ENCODE assay signal across 11 cellular contexts in the genomic region with DNA sequence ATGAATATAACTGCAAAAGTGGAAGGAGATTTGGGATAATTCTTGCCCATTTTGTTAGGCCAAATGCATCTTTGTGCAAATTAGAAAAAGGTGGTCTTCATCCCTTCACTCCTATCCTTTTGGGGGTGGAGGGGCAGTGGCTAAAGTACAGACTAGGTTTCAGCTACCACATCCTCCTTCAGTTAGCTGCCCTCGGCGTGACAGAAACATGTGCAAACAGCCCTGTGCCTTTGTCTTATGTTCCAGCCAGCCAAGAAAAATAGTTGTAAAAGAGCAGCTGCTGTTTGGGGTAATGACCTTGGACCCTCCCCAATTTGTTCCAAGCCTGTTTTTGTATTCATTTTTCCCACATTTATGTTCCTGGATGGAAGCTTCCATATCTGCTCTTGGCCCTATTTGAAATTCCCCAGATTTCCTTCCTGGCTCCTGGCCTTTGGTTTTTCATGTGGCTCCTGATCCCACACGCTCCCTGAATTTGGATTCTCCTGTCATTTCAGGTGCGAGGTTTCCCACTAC. TPM values are rescaled to one million over a fixed set of nuclear protein-coding genes. Genes with fewer than 3 reads are reported as not detected.
A peak's percentile ranks its signal among the peaks of the same experiment; 100 is the strongest.
DNase-seq lines count a peak whose midpoint lies in the region; ATAC-seq and TF ChIP-seq lines count a peak whose summit lies in the region.
"Had no signal": no experiment of that assay in that cellular context is flagged by ENCODE, and none has a peak within 500 bp of the region (broad histone marks: within the 10 kb centered on the region; RNA-seq: fewer than 3 reads in every experiment).

No MANE protein-coding gene starts in this region.

- peak overlapping the region; percentile 45 for H3K27ac ChIP-seq in CD4-positive, alpha-beta memory T cell (ENCODE audit: low read depth, low read length)
- 0 out of 2 replicates have a peak overlapping the region, but pooled peaks have one; percentile 39 for H3K27ac ChIP-seq in PC-3 (ENCODE audit: low read length)
- H3K27ac ChIP-seq in right lobe of liver, result peak overlapping the region in 2 of 3 donors; percentile 27 to 49

- H3K36me3 Mint-ChIP-seq in CD4-positive, alpha-beta memory T cell, result no peaks in the 10 kb centered on the region

- peaks cover 40% of the 10 kb centered on the region for H3K4me1 ChIP-seq in CD4-positive, alpha-beta memory T cell (ENCODE audit: insufficient read depth, low read length)
- H3K4me1 ChIP-seq in PC-3 (ENCODE audit: insufficient read depth, low read length), result peaks cover 35% of the 10 kb centered on the region
- peaks cover 0 to 14% (median 7%) of the 10 kb centered on the region in 4 donors for H3K4me1 ChIP-seq in right lobe of liver

- no peaks in the 10 kb centered on the region for H3K9me2 ChIP-seq in PC-3 (replicated peaks; ENCODE audit: low read length)

- H3K27me3 ChIP-seq in CD4-positive, alpha-beta memory T cell (ENCODE audit: insufficient read depth, low read length), result no peaks in the 10 kb centered on the region
- no peaks in the 10 kb centered on the region for H3K27me3 ChIP-seq in PC-3 (ENCODE audit: low read length)
- no peaks in the 10 kb centered on the region for H3K27me3 ChIP-seq in right lobe of liver
- H3K27me3 ChIP-seq: heart left ventricle had no signal

- H3K9me3 Mint-ChIP-seq in CD4-positive, alpha-beta memory T cell, result no peaks in the 10 kb centered on the region

- H2AFZ ChIP-seq in PC-3 (ENCODE audit: low read length), result peak overlapping the region; percentile 64

- intact Hi-C loops in CD4-positive, alpha-beta memory T cell (cut with micrococcal nuclease), result loop anchor here (5.0 kb wide), 1 partner anchor 118 kb away; no protein-coding TSS in a partner anchor
- intact Hi-C loops in PC-3 (cut with micrococcal nuclease), result no loop called here
- intact Hi-C loops in right lobe of liver (cut with DNase I), result no loop called here

- H3K4me1 Mint-ChIP-seq in CD4-positive, alpha-beta memory T cell, result peaks cover 31 to 50% (median 36%) of the 10 kb centered on the region in 4 donors

- peak overlapping the region; percentile 79 to 95 (median 90) for H3K27ac Mint-ChIP-seq in CD4-positive, alpha-beta memory T cell

- POLR2A ChIA-PET in CD4-positive, alpha-beta memory T cell (lab: Charles Lee; ENCODE audit: partially characterized antibody), result interaction anchor here (0.6 to 5.3 kb wide), 5 partner anchors 8 to 121 kb away, joined by 3 to 82 read pairs (median 4); a partner anchor contains a TSS
- POLR2A ChIA-PET in PC-3 (lab: Charles Lee; ENCODE audit: unreplicated experiment), result interaction anchor here (0.6 kb wide), 1 partner anchor 89 kb away, joined by 3 read pairs; no protein-coding TSS in a partner anchor

- DNase-seq in CD4-positive, alpha-beta memory T cell, result no peak
- DNase-seq in NCI-H1092 treated with DMSO at 0.1 percent for 48 hours (lab: John Stamatoyannopoulos, UW), result peak; percentile 94
- DNase-seq in PC-3, result peak; percentile 17
- no peak for DNase-seq in right lobe of liver
- no peak for DNase-seq in MV-4-11 (lab: John Stamatoyannopoulos, UW)
- no peak for DNase-seq in NCI-H128 (lab: John Stamatoyannopoulos, UW; ENCODE audit: unreplicated experiment)
- DNase-seq: HCEC 1CT, heart left ventricle, KG1 had no signal

- H3K4me2 ChIP-seq in PC-3 (ENCODE audit: low read length), result peak overlapping the region; percentile 72

- BruUV-seq in PC-3 (replicated peaks; lab: Mats Ljungman, UMichigan), result no TSS peak

- H3K79me2 ChIP-seq in PC-3 (ENCODE audit: low read length), result no peaks in the 10 kb centered on the region

- H3K4me3 Mint-ChIP-seq in CD4-positive, alpha-beta memory T cell, result peak overlapping the region in 7 of 8 donors; percentile 8 to 90 (median 25)

- H3K36me3 ChIP-seq in CD4-positive, alpha-beta memory T cell (ENCODE audit: insufficient read depth, low read length), result no peaks in the 10 kb centered on the region
- H3K36me3 ChIP-seq in PC-3 (ENCODE audit: low read depth, low read length), result no peaks in the 10 kb centered on the region
- no peaks in the 10 kb centered on the region for H3K36me3 ChIP-seq in right lobe of liver
- H3K36me3 ChIP-seq: heart left ventricle had no signal

- no peak overlapping the region for H3K4me3 ChIP-seq in CD4-positive, alpha-beta memory T cell (ENCODE audit: low read length in 2 of 2)
- H3K4me3 ChIP-seq in PC-3 (ENCODE audit: low read length) (peak overlapping the region; percentile 37; the same call in 1 of the 2 replicates), right lobe of liver (no peak overlapping the region)
- H3K4me3 ChIP-seq: heart left ventricle had no signal

- WGBS in right lobe of liver (ENCODE audit: insufficient coverage, low coverage, low lambda C conversion rate, missing lambda C conversion rate), result 23% methylated on average over 4 of the region's 4 CpGs

- TF ChIP-seq CTCF in PC-3 (conservative IDR thresholded peaks at IDR 0.05; ENCODE audit: low read depth, low read length) (no peak), right lobe of liver (IDR thresholded peaks at IDR 0.05) (no peak)

- TF ChIP-seq POLR2A in right lobe of liver (IDR thresholded peaks at IDR 0.05), result no peak

- H3K27me3 Mint-ChIP-seq in CD4-positive, alpha-beta memory T cell, result no peaks in the 10 kb centered on the region

- H3F3A ChIP-seq in PC-3 (ENCODE audit: low read length, unreplicated experiment), result no peaks in the 10 kb centered on the region

- H4K20me1 ChIP-seq in PC-3 (ENCODE audit: low read length), result no peaks in the 10 kb centered on the region

- H3K9me3 ChIP-seq in CD4-positive, alpha-beta memory T cell (ENCODE audit: control insufficient read depth in 1 of 2, low read length in 2 of 2), result no peaks in the 10 kb centered on the region
- H3K9me3 ChIP-seq in PC-3 (ENCODE audit: low read length), result no peaks in the 10 kb centered on the region
- H3K9me3 ChIP-seq in right lobe of liver, result no peaks in the 10 kb centered on the region
- H3K9me3 ChIP-seq: heart left ventricle had no signal

- H3K9ac ChIP-seq in PC-3 (ENCODE audit: low read length), result no peak overlapping the region

- CTCF ChIA-PET in CD4-positive, alpha-beta memory T cell (lab: Charles Lee; ENCODE audit: partially characterized antibody), result interaction anchor here (0.9 to 2.6 kb wide), 3 partner anchors 12 to 24 kb away, joined by 6 to 16 read pairs (median 8); no protein-coding TSS in a partner anchor
- CTCF ChIA-PET in PC-3 (lab: Charles Lee), result no interaction called here

- ATAC-seq in PC-3 (peak; percentile 50), right lobe of liver (peak; percentile 51 to 78 (median 64)), GM21360 (IDR thresholded peaks at IDR 0.05; ENCODE audit: unreplicated experiment) (no peak), GM21529 (IDR thresholded peaks at IDR 0.05; ENCODE audit: unreplicated experiment) (no peak)

RNA-seq across cellular contexts. Expression of a gene that starts 8.3 kb away (rescaled TPM):
- total RNA-seq in CD4-positive, alpha-beta memory T cell, result 100 to 1,000 TPM; 193 to 196 TPM
- polyA plus RNA-seq in CD4-positive, alpha-beta memory T cell, result 10 to 100 TPM; 46.8 to 66.4 TPM
- 45.7 and 47.9 TPM in 2 replicates for total RNA-seq in PC-3 (2014; rRNA removed)
- total RNA-seq in right lobe of liver, result 10 to 100 TPM; 30.4 to 69.3 (median 42.3) TPM

Comparison
In these comparisons a context has a peak if more than half of its experiments do, and no peak if none do; other contexts are left out.
1. DNase-seq: peak in NCI-H1092 treated with DMSO at 0.1 percent for 48 hours (single experiment) and PC-3 (single experiment); none in CD4-positive, alpha-beta memory T cell (0 of 5), right lobe of liver (0 of 3), MV-4-11 (single experiment) and NCI-H128 (single experiment).
2. ATAC-seq: peak in PC-3 (single experiment) and right lobe of liver (4 of 4); none in GM21360 (single experiment) and GM21529 (single experiment).
3. Peak in every context shown above with its lines, with median percentiles within 50 percentile points of each other: H3K27ac ChIP-seq.